ENCODE assay signal across 8 cellular contexts in the genomic region with DNA sequence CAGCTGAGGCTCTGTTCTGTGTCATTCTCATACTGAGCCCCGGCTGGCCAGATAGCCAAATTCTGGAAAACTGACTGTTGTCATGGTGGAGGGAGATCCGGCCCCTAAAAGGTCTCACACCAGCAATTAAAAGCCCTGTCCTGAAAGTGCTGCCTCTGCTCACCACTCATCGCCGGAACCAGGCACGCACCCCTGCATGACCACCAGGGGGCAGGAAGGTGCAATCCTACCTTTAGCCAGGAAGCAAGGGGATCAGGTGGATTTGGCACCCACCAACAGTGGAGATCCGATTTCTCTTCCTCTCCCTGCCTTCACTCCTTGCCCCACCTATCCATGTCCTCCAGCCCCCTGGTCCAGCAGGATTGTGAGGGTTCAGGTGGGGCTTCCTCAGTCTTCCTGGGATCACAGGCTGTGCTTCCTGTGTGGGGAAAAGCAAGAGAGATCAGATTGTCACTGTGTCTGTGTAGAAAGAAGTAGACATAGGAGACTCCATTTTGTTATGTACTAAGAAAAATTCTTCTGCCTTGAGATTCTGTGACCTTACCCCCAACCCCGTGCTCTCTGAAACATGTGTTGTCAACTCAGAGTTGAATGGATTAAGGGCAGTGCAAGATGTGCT. TPM values are rescaled to one million over a fixed set of nuclear protein-coding genes. Genes with fewer than 3 reads are reported as not detected.
DNase-seq lines count a peak whose midpoint lies in the region; ATAC-seq and TF ChIP-seq lines count a peak whose summit lies in the region.

No MANE protein-coding gene starts in this region.

- no peaks in the 10 kb centered on the region for H3K9me3 ChIP-seq in AG04450 (ENCODE audit: control insufficient read depth, insufficient read depth, low read length)

- H3K4me1 Mint-ChIP-seq in activated CD4-positive, alpha-beta T cell treated with anti-CD3 and anti-CD28 coated beads, Interleukin-2, amount 10 ng/mL, durations not matched to agents 24 days and 14 days = peaks cover 6% of the 10 kb centered on the region
- peaks cover 23% of the 10 kb centered on the region for H3K4me1 Mint-ChIP-seq in memory B cell

- in situ Hi-C loops in GM13976 (cut with MboI; ENCODE audit: low sequenced_read_pairs, unreplicated experiment) = no loop called here

- ATAC-seq in memory B cell (ENCODE audit: low read depth) = peak; percentile 54

- intact Hi-C loops in activated CD4-positive, alpha-beta T cell treated with anti-CD3 and anti-CD28 coated beads, Interleukin-2, amount 10 ng/mL, durations not matched to agents 24 days and 14 days (cut with micrococcal nuclease) = loop anchor here (1.0 to 2.0 kb wide), 3 partner anchors 23 to 95 kb away; no protein-coding TSS in a partner anchor

- DNase-seq in AG04450 (ENCODE audit: low read depth, low spot score) (no peak), GM13976 (ENCODE audit: low spot score) (peak; percentile 77), NCI-H2196 (lab: John Stamatoyannopoulos, UW; ENCODE audit: unreplicated experiment) (peak; percentile 39), choroid plexus epithelial cell (ENCODE audit: low read depth) (peak; percentile 61), memory B cell (ENCODE audit: low spot score in 2 of 2) (peak; percentile 57 to 64), T1000 (lab: John Stamatoyannopoulos, UW) (no peak)
- DNase-seq in activated CD4-positive, alpha-beta T cell treated with anti-CD3 and anti-CD28 coated beads, Interleukin-2, amount 10 ng/mL, durations not matched to agents 24 days and 14 days = peak; percentile 93
- peak; percentile 43 to 52 for DNase-seq in stimulated activated CD8-positive, alpha-beta memory T cell treated with anti-CD3 and anti-CD28 coated beads, Interleukin-4, amount 100 ng/mL, for 4 hours (ENCODE audit: low read depth in 2 of 2, low spot score in 1 of 2)

- no peak overlapping the region for H3K27ac ChIP-seq in AG04450 (ENCODE audit: low read depth, low read length)

- H3K27me3 ChIP-seq in AG04450 (ENCODE audit: control insufficient read depth, insufficient read depth, low read length) = peaks cover 55% of the 10 kb centered on the region

- H3K27ac Mint-ChIP-seq in activated CD4-positive, alpha-beta T cell treated with anti-CD3 and anti-CD28 coated beads, Interleukin-2, amount 10 ng/mL, durations not matched to agents 24 days and 14 days = no peak overlapping the region
- no peak overlapping the region for H3K27ac Mint-ChIP-seq in memory B cell

- no peak overlapping the region for H3K4me3 Mint-ChIP-seq in activated CD4-positive, alpha-beta T cell treated with anti-CD3 and anti-CD28 coated beads, Interleukin-2, amount 10 ng/mL, durations not matched to agents 24 days and 14 days
- H3K4me3 Mint-ChIP-seq in memory B cell = no peak overlapping the region

- no peaks in the 10 kb centered on the region for H3K36me3 Mint-ChIP-seq in activated CD4-positive, alpha-beta T cell treated with anti-CD3 and anti-CD28 coated beads, Interleukin-2, amount 10 ng/mL, durations not matched to agents 24 days and 14 days (ENCODE audit: low read depth)
- no peaks in the 10 kb centered on the region for H3K36me3 Mint-ChIP-seq in memory B cell

- H3K9me3 Mint-ChIP-seq in activated CD4-positive, alpha-beta T cell treated with anti-CD3 and anti-CD28 coated beads, Interleukin-2, amount 10 ng/mL, durations not matched to agents 24 days and 14 days = no peaks in the 10 kb centered on the region
- H3K9me3 Mint-ChIP-seq in memory B cell = no peaks in the 10 kb centered on the region

- H3K4me3 ChIP-seq in AG04450 (ENCODE audit: low read depth, low read length) (no peak overlapping the region), choroid plexus epithelial cell (ENCODE audit: low read depth, low read length) (no peak overlapping the region)

- POLR2A ChIA-PET in AG04450 (lab: Yijun Ruan, JAX) = no interaction called here

- peaks cover 26% of the 10 kb centered on the region for H3K27me3 Mint-ChIP-seq in activated CD4-positive, alpha-beta T cell treated with anti-CD3 and anti-CD28 coated beads, Interleukin-2, amount 10 ng/mL, durations not matched to agents 24 days and 14 days
- H3K27me3 Mint-ChIP-seq in memory B cell = peaks cover 11% of the 10 kb centered on the region

- CTCF ChIA-PET in AG04450 (lab: Charles Lee) = interaction anchor here (0.9 to 1.5 kb wide), 3 partner anchors 11 to 95 kb away, joined by 3 to 4 read pairs (median 4); no protein-coding TSS in a partner anchor

- peak; percentile 89 for TF ChIP-seq CTCF in AG04450 (IDR thresholded peaks at IDR 0.05; ENCODE audit: low read depth, low read length)
- TF ChIP-seq CTCF in GM13976 (IDR thresholded peaks at IDR 0.05; ENCODE audit: borderline replicate concordance, control extremely low read depth, extremely low read depth, insufficient read depth, missing control alignments) = peak; percentile 77
- TF ChIP-seq CTCF in choroid plexus epithelial cell (conservative IDR thresholded peaks at IDR 0.05; ENCODE audit: low read depth, low read length) = peak; percentile 98

RNA-seq across cellular contexts. Expression of a gene that starts 16.1 kb away (rescaled TPM):
- 0.09 TPM in 2 replicates for polyA plus RNA-seq in AG04450 (2011; rRNA removed)
- 0.18 and 0.26 TPM in 2 replicates for polyA minus RNA-seq in AG04450 (2011; rRNA and poly(A)+ RNA removed)
- total RNA-seq in activated CD4-positive, alpha-beta T cell treated with anti-CD3 and anti-CD28 coated beads, Interleukin-2, amount 10 ng/mL, durations not matched to agents 24 days and 14 days = 0.23 and 0.62 TPM in 2 replicates

RNA-seq across cellular contexts. Expression of a gene that starts 48.0 kb away (rescaled TPM):
- polyA plus RNA-seq in AG04450 (2011; rRNA removed) = 10.0 and 11.7 TPM in 2 replicates
- polyA minus RNA-seq in AG04450 (2011; rRNA and poly(A)+ RNA removed) = 10.3 and 11.9 TPM in 2 replicates
- total RNA-seq in activated CD4-positive, alpha-beta T cell treated with anti-CD3 and anti-CD28 coated beads, Interleukin-2, amount 10 ng/mL, durations not matched to agents 24 days and 14 days = 32.6 and 35.4 TPM in 2 replicates

RNA-seq across cellular contexts. Expression of a gene that starts 49.7 kb away (rescaled TPM):
- polyA plus RNA-seq in AG04450 (2011; rRNA removed) = 12.1 and 15.5 TPM in 2 replicates
- polyA minus RNA-seq in AG04450 (2011; rRNA and poly(A)+ RNA removed) = 14.6 and 17.3 TPM in 2 replicates
- 62.9 and 66.0 TPM in 2 replicates for total RNA-seq in activated CD4-positive, alpha-beta T cell treated with anti-CD3 and anti-CD28 coated beads, Interleukin-2, amount 10 ng/mL, durations not matched to agents 24 days and 14 days

Comparison
In these comparisons a context has a peak if more than half of its experiments do, and no peak if none do; other contexts are left out.
1. DNase-seq: peak in GM13976 (single experiment), NCI-H2196 (single experiment), activated CD4-positive, alpha-beta T cell treated with anti-CD3 and anti-CD28 coated beads, Interleukin-2, amount 10 ng/mL, durations not matched to agents 24 days and 14 days (single experiment), choroid plexus epithelial cell (single experiment), memory B cell (2 of 2) and stimulated activated CD8-positive, alpha-beta memory T cell treated with anti-CD3 and anti-CD28 coated beads, Interleukin-4, amount 100 ng/mL, for 4 hours (2 of 2); none in AG04450 (single experiment) and T1000 (single experiment).
2. Peak in every context shown above with its lines, with median percentiles within 50 percentile points of each other: CTCF ChIP-seq.